ENCODE assay signal across 14 cellular contexts in genomic region chr1:181064030-181064594, GRCh38. TPM values are rescaled to one million over a fixed set of nuclear protein-coding genes. Genes with fewer than 3 reads are reported as not detected.
DNase-seq lines count a peak whose midpoint lies in the region; ATAC-seq and TF ChIP-seq lines count a peak whose summit lies in the region.
"Had no signal": no experiment of that assay in that cellular context is flagged by ENCODE, and none has a peak within 500 bp of the region (broad histone marks: within the 10 kb centered on the region; RNA-seq: fewer than 3 reads in every experiment).

No MANE protein-coding gene starts in this region.

- H3K27ac Mint-ChIP-seq in WTC11: peak overlapping the region; percentile 60; the same call in 1 of the 2 replicates
- no peak overlapping the region for H3K27ac Mint-ChIP-seq in T-helper 2 cell treated with Interferon-gamma antibody and Interleukin-4, amounts not matched to agents 5 μg/mL and 100 μg/mL, for 36 hours

- ATAC-seq in WTC11 (peak; percentile 65), left ventricle myocardium superior (peak; percentile 46), GM19351 (IDR thresholded peaks at IDR 0.05; ENCODE audit: unreplicated experiment) (no peak)

- CTCF ChIA-PET in HEK293T (lab: Yijun Ruan, JAX): interaction anchor here (0.8 kb wide), 1 partner anchor 78 kb away, joined by 3 read pairs; no protein-coding TSS in a partner anchor
- CTCF ChIA-PET in WTC11 (lab: Charles Lee): interaction anchor here (1.0 kb wide), 1 partner anchor 20 kb away, joined by 3 read pairs; no protein-coding TSS in a partner anchor

- TF ChIP-seq CTCF in WTC11 (IDR thresholded peaks at IDR 0.05): no peak

- intact Hi-C loops in left ventricle myocardium superior (cut with micrococcal nuclease): no loop called here

- H3K27me3 Mint-ChIP-seq in WTC11 (ENCODE audit: low read depth): no peaks in the 10 kb centered on the region
- H3K27me3 Mint-ChIP-seq in T-helper 2 cell treated with Interferon-gamma antibody and Interleukin-4, amounts not matched to agents 5 μg/mL and 100 μg/mL, for 36 hours (ENCODE audit: low read depth): peaks cover 3% of the 10 kb centered on the region
- H3K27me3 Mint-ChIP-seq: memory B cell had no signal

- POLR2A ChIA-PET in HEK293T (lab: Yijun Ruan, JAX) (interaction anchor here (1.0 kb wide), 1 partner anchor 26 kb away, joined by 3 read pairs; no protein-coding TSS in a partner anchor), WTC11 (lab: Charles Lee) (interaction anchor here (0.6 kb wide), 1 partner anchor 34 kb away, joined by 3 read pairs; no protein-coding TSS in a partner anchor)

- H3K36me3 Mint-ChIP-seq in WTC11: 0 out of 2 replicates have a peak, but pooled peaks cover 4% of the 10 kb centered on the region
- peaks cover 17% of the 10 kb centered on the region for H3K36me3 Mint-ChIP-seq in T-helper 2 cell treated with Interferon-gamma antibody and Interleukin-4, amounts not matched to agents 5 μg/mL and 100 μg/mL, for 36 hours (ENCODE audit: low read depth)

- no peak overlapping the region for H3K4me3 Mint-ChIP-seq in WTC11
- no peak overlapping the region for H3K4me3 Mint-ChIP-seq in T-helper 2 cell treated with Interferon-gamma antibody and Interleukin-4, amounts not matched to agents 5 μg/mL and 100 μg/mL, for 36 hours
- H3K4me3 Mint-ChIP-seq: memory B cell had no signal

- peaks cover 31% of the 10 kb centered on the region for H3K4me1 Mint-ChIP-seq in WTC11
- peaks cover 16% of the 10 kb centered on the region for H3K4me1 Mint-ChIP-seq in T-helper 2 cell treated with Interferon-gamma antibody and Interleukin-4, amounts not matched to agents 5 μg/mL and 100 μg/mL, for 36 hours (ENCODE audit: low read depth)

- peaks cover 12% of the 10 kb centered on the region for H3K9me3 Mint-ChIP-seq in WTC11
- H3K9me3 Mint-ChIP-seq in T-helper 2 cell treated with Interferon-gamma antibody and Interleukin-4, amounts not matched to agents 5 μg/mL and 100 μg/mL, for 36 hours: peaks cover 7% of the 10 kb centered on the region

- DNase-seq in Ammon's horn (ENCODE audit: low spot score): peak; percentile 15
- DNase-seq in HEK293T (ENCODE audit: extremely low spot score): no peak
- no peak for DNase-seq in WTC11 (ENCODE audit: low spot score)
- DNase-seq in left ventricle myocardium superior: no peak
- DNase-seq in T-helper 2 cell treated with Interferon-gamma antibody and Interleukin-4, amounts not matched to agents 5 μg/mL and 100 μg/mL, for 36 hours (ENCODE audit: low spot score): no peak
- DNase-seq in activated gamma-delta T cell (lab: John Stamatoyannopoulos, UW): no peak
- DNase-seq in dermis blood vessel endothelial cell: no peak
- DNase-seq: activated CD8-positive, alpha-beta memory T cell treated with anti-CD3 and anti-CD28 coated beads for 24 hours; dorsolateral prefrontal cortex; NCI-H2171; SJCRH30; stimulated activated CD4-positive, alpha-beta T cell treated with anti-CD3 and anti-CD28 coated beads, Interleukin-4, amount 100 ng/mL, for 24 hours had no signal

TF ChIP-seq in HEK293T, 16 proteins besides CTCF, POLR2A, EP300 and RAD21:
- no peak for TF ChIP-seq ELF4 (IDR thresholded peaks at IDR 0.05)
- TF ChIP-seq PKNOX1 (IDR thresholded peaks at IDR 0.05): 0 out of 2 replicates have a peak, but pooled peaks have one; percentile 20

TF ChIP-seq in WTC11, 78 proteins besides CTCF, POLR2A, EP300 and RAD21:
- TF ChIP-seq, protein P1, sequence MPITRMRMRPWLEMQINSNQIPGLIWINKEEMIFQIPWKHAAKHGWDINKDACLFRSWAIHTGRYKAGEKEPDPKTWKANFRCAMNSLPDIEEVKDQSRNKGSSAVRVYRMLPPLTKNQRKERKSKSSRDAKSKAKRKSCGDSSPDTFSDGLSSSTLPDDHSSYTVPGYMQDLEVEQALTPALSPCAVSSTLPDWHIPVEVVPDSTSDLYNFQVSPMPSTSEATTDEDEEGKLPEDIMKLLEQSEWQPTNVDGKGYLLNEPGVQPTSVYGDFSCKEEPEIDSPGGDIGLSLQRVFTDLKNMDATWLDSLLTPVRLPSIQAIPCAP (CRISPR knock-in tag; IDR thresholded peaks at IDR 0.05): no peak
- TF ChIP-seq OVOL2 (CRISPR knock-in tag; IDR thresholded peaks at IDR 0.05; ENCODE audit: borderline replicate concordance) (no peak), AFF4 (CRISPR knock-in tag; IDR thresholded peaks at IDR 0.05; ENCODE audit: borderline replicate concordance) (no peak), ZNF232 (CRISPR knock-in tag; IDR thresholded peaks at IDR 0.05) (no peak), ZBTB21 (CRISPR knock-in tag; IDR thresholded peaks at IDR 0.05; ENCODE audit: borderline replicate concordance) (no peak), ZNF281 (CRISPR knock-in tag; IDR thresholded peaks at IDR 0.05) (no peak), JUN (CRISPR knock-in tag; IDR thresholded peaks at IDR 0.05) (no peak), ZNF416 (CRISPR knock-in tag; IDR thresholded peaks at IDR 0.05) (no peak), CBFB (CRISPR knock-in tag; IDR thresholded peaks at IDR 0.05; ENCODE audit: low read depth) (no peak)
TF ChIP-seq in WTC11: peak in this region for 0.

RNA-seq across cellular contexts. Expression of gene IER5, which starts 24.4 kb away (rescaled TPM):
- total RNA-seq in WTC11 (2021): 14.2 to 18.2 TPM (median 14.3 TPM) in 3 replicates
- 15.9 TPM for total RNA-seq in left ventricle myocardium superior
- 26.6 and 29.1 TPM in 2 replicates for total RNA-seq in dermis blood vessel endothelial cell

RNA-seq across cellular contexts. Expression of gene MR1, which starts 30.3 kb away (rescaled TPM):
- total RNA-seq in WTC11 (2021) (0.28 to 0.64 TPM (median 0.30 TPM) in 3 replicates), left ventricle myocardium superior (3.4 TPM), dermis blood vessel endothelial cell (2.9 and 4.0 TPM in 2 replicates)

RNA-seq across cellular contexts. Expression of gene STX6, which starts 41.4 kb away (rescaled TPM):
- total RNA-seq in WTC11 (2021) (30.2 to 32.3 TPM (median 30.5 TPM) in 3 replicates), left ventricle myocardium superior (6.4 TPM), dermis blood vessel endothelial cell (50.3 and 66.0 TPM in 2 replicates)
